Comparison of ENCODE assay signal across 11 cellular contexts in genomic region chr16:8892101-8892575, GRCh38. TPM values are rescaled to one million over a fixed set of nuclear protein-coding genes. Genes with fewer than 3 reads are reported as not detected.
DNase-seq lines count a peak whose midpoint lies in the region; ATAC-seq and TF ChIP-seq lines count a peak whose summit lies in the region.
"Had no signal": no experiment of that assay in that cellular context is flagged by ENCODE, and none has a peak within 500 bp of the region (broad histone marks: within the 10 kb centered on the region; RNA-seq: fewer than 3 reads in every experiment).

No MANE protein-coding gene starts in this region.

- no peaks in the 10 kb centered on the region for H3K9me3 ChIP-seq in gastroesophageal sphincter

- ATAC-seq in GM18519 (IDR thresholded peaks at IDR 0.05; ENCODE audit: low FRiP score, unreplicated experiment) (peak; percentile 17), GM21528 (IDR thresholded peaks at IDR 0.05; ENCODE audit: low FRiP score, unreplicated experiment) (peak; percentile 21), HG03520 (IDR thresholded peaks at IDR 0.05; ENCODE audit: unreplicated experiment) (peak; percentile 16), naive B cell (ENCODE audit: low read depth in 2 of 2) (no peak), gastroesophageal sphincter (no peak)
- ATAC-seq: HCT116 had no signal

- peak overlapping the region in 6 of 8 donors; percentile 18 to 64 (median 28) for H3K4me3 Mint-ChIP-seq in naive B cell

- TF ChIP-seq POLR2A in gastroesophageal sphincter (IDR thresholded peaks at IDR 0.05): no peak

- DNase-seq in naive B cell (no peak), NCI-H1436 treated with DMSO at 0.1 percent for 48 hours (lab: John Stamatoyannopoulos, UW) (no peak), dermis blood vessel endothelial cell (no peak), NCI-H345 (lab: John Stamatoyannopoulos, UW) (no peak)

- no peak for TF ChIP-seq CTCF in gastroesophageal sphincter (IDR thresholded peaks at IDR 0.05)

- H3K9me3 Mint-ChIP-seq in naive B cell: no peaks in the 10 kb centered on the region

- no peak for TF ChIP-seq EP300 in gastroesophageal sphincter (IDR thresholded peaks at IDR 0.05)

- H3K27ac Mint-ChIP-seq in naive B cell: peak overlapping the region; percentile 92 to 98 (median 96)

- peaks cover 0 to 82% of the 10 kb centered on the region in 2 donors for H3K36me3 ChIP-seq in gastroesophageal sphincter

- WGBS in gastroesophageal sphincter (ENCODE audit: low coverage in 1 of 2), 2 donors: 58 to 71% methylated on average over 9 to 14 of the region's 16 CpGs

- H3K4me1 Mint-ChIP-seq in naive B cell: peaks cover 19 to 34% (median 26%) of the 10 kb centered on the region in 3 donors

- peak overlapping the region in 2 of 4 donors; percentile 4 to 7 for H3K27ac ChIP-seq in gastroesophageal sphincter

- H3K27me3 ChIP-seq in gastroesophageal sphincter: no peaks in the 10 kb centered on the region

- peaks cover 20 to 30% of the 10 kb centered on the region in 2 donors for H3K36me3 Mint-ChIP-seq in naive B cell

- no peaks in the 10 kb centered on the region for H3K27me3 Mint-ChIP-seq in naive B cell

- H3K4me1 ChIP-seq in gastroesophageal sphincter: peaks cover 0 to 10% (median 0%) of the 10 kb centered on the region in 3 donors

- H3K4me3 ChIP-seq in gastroesophageal sphincter: no peak overlapping the region

RNA-seq across cellular contexts. Expression of gene LITAFD, which starts 10.0 kb away (rescaled TPM):
- not detected for polyA plus RNA-seq in naive B cell (ENCODE audit: low read depth in 6 of 6)
- total RNA-seq in gastroesophageal sphincter (not detected), dermis blood vessel endothelial cell (not detected in 2 replicates)
- total RNA-seq: subcutaneous adipose tissue; T-helper 2 cell treated with Interferon-gamma antibody and Interleukin-4, amounts not matched to agents 100 ng/mL and 5 ng/mL, for 36 hours had no signal

RNA-seq across cellular contexts. Expression of gene CARHSP1, which starts 23.3 kb away (rescaled TPM):
- 10 to 100 TPM; 37.0 to 62.1 (median 50.3) TPM for polyA plus RNA-seq in naive B cell (ENCODE audit: low read depth in 6 of 6)
- total RNA-seq in gastroesophageal sphincter (10 to 100 TPM; 29.3 to 79.8 (median 72.5) TPM), dermis blood vessel endothelial cell (157 and 172 TPM in 2 replicates)

Comparison
In these comparisons a context has a peak if more than half of its experiments do, and no peak if none do; other contexts are left out.
1. ATAC-seq: peak in GM18519 (single experiment), GM21528 (single experiment) and HG03520 (single experiment); none in naive B cell (0 of 2) and gastroesophageal sphincter (single experiment).